Comparison of ENCODE assay signal across 26 cellular contexts in the genomic region with DNA sequence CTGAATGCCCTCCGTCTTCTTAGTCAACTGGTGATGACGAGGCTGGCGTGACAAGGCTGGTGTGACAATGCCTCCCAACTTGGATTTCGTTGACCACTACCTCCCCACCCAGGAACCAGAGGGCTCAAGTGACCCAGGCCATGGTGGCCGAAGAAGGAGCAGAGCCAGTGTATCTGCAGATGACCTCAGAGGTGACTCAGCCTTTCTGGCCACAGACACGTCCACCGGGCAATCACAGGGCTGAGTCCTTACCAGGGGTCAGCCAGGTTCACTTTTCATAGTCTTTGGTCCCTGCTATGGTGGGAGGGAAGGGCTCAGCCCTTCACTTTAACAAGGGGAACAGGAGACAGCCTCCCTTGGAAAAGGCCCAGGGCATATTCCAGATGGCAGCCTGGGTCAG.
"Had no signal": no experiment of that assay in that cellular context is flagged by ENCODE, and none has a peak within 500 bp of the region (broad histone marks: within the 10 kb centered on the region; RNA-seq: fewer than 3 reads in every experiment).

No MANE protein-coding gene starts in this region.

- ATAC-seq: activated CD8-positive, alpha-beta memory T cell treated with anti-CD3 and anti-CD28 coated beads, Interleukin-2, amount 10 ng/mL, durations not matched to agents 7 days and 5 days; body of pancreas; Panc1; SK-N-SH treated with all-trans-retinoic acid at 6 μM for 48 hours; WTC11 had no signal

- H3K27ac ChIP-seq: ascending aorta, body of pancreas, SJSA1 had no signal

- H3K4me1 ChIP-seq: ascending aorta, body of pancreas, SJSA1 had no signal

- H3K36me3 ChIP-seq: ascending aorta, SJSA1 had no signal

- FAIRE-seq: bronchial epithelial cell had no signal

- H3K27me3 ChIP-seq: ascending aorta, body of pancreas, SJSA1 had no signal

- DNase-seq: activated CD4-positive, alpha-beta T cell treated with anti-CD3 and anti-CD28 coated beads for 48 hours; activated CD4-positive, alpha-beta T cell treated with anti-CD3 and anti-CD28 coated beads, Interleukin-2, amount 50 U/mL, for 4 hours; activated CD4-positive, CD25-positive, alpha-beta regulatory T cell treated with anti-CD3 and anti-CD28 coated beads, Interleukin-2, amount 50 U/mL, for 72 hours; activated CD8-positive, alpha-beta memory T cell treated with anti-CD3 and anti-CD28 coated beads, Interleukin-2, amount 10 ng/mL, durations not matched to agents 7 days and 5 days; activated effector memory CD4-positive, alpha-beta T cell treated with Interleukin-2 at 50 U/mL for 16 hours; activated naive CD4-positive, alpha-beta T cell; activated T-cell treated with anti-CD3 and anti-CD28 coated beads, Interleukin-2, amount 50 U/mL, for 24 hours; body of pancreas; central memory CD4-positive, alpha-beta T cell; NCI-H1092; NCI-H1417 treated with DMSO at 0.1 percent for 48 hours; NCI-H1694 treated with DMSO at 0.1 percent for 48 hours; NCI-H2029 treated with DMSO at 0.1 percent for 48 hours; NCI-H345; NCI-H510A; NCI-H69; NK-92 treated with Interleukin-12 subunit alpha and Interleukin-12 subunit beta, amount 100 ng/mL, for 24 hours; OCI-M1; SHP77; SW 1271 had no signal

- H3K4me3 ChIP-seq: ascending aorta, body of pancreas, SJSA1 had no signal

- H3K9me3 ChIP-seq: ascending aorta, body of pancreas had no signal
